ENCODE assay signal across 12 cellular contexts in the genomic region with DNA sequence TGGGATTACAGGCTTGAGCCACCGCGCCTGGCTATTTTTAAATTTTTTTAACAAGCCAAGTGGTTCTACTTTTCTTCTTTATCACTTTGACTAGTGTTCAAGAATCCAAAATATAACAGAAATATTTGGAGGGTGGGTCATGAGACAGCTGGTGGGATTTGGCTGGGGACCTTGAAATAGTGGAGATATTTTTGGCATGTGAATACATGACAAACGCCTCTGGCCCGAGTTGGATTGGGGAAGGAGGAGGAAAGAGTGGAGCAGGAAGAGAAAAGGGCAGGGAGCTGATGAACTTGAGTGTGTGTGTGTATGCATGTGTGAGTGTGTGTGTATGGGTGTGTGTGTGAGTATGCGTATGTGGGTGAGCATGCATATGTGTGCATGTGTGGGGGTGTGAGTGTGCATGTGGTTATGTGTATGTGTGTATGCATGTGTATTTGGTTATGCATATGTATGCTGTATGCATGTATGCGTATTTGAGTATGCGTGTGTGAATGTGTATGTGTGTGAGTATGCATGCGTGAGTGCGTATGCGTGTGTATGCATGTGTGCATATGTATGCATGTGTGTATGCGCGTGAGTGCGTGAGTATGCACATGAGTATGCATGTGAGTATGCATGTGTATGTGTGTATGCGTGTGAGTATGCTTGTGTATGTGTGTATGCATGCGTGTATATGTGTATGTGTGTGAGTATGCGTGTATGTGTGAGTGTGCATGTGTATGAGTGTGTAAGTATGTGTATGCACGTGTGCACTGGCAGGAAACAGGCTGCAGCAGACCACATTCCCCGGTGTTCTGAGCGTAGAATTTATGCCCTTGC. TPM values are rescaled to one million over a fixed set of nuclear protein-coding genes. Genes with fewer than 3 reads are reported as not detected.
DNase-seq lines count a peak whose midpoint lies in the region; ATAC-seq and TF ChIP-seq lines count a peak whose summit lies in the region.
"Had no signal": no experiment of that assay in that cellular context is flagged by ENCODE, and none has a peak within 500 bp of the region (broad histone marks: within the 10 kb centered on the region; RNA-seq: fewer than 3 reads in every experiment).

No MANE protein-coding gene starts in this region.

- H3K9me3 ChIP-seq in ascending aorta (no peaks in the 10 kb centered on the region), thoracic aorta (no peaks in the 10 kb centered on the region)

- no peaks in the 10 kb centered on the region for H3K27me3 Mint-ChIP-seq in activated T-cell treated with anti-CD3 and anti-CD28 coated beads, Interleukin-2, amount 50 U/mL, for 72 hours (ENCODE audit: low read depth)
- peaks cover 2 to 10% (median 4%) of the 10 kb centered on the region in 3 donors for H3K27me3 Mint-ChIP-seq in immature natural killer cell (ENCODE audit: low read depth in 3 of 3)

- H3K27ac Mint-ChIP-seq in activated T-cell treated with anti-CD3 and anti-CD28 coated beads, Interleukin-2, amount 50 U/mL, for 72 hours = peak overlapping the region; percentile 66
- peak overlapping the region; percentile 5 to 79 (median 34) for H3K27ac Mint-ChIP-seq in immature natural killer cell

- H3K36me3 ChIP-seq in ascending aorta (peaks cover 52 to 81% of the 10 kb centered on the region in 2 donors), thoracic aorta (peaks cover 54% of the 10 kb centered on the region)

- no peak overlapping the region for H3K4me3 ChIP-seq in ascending aorta
- no peak overlapping the region for H3K4me3 ChIP-seq in thoracic aorta

- peaks cover 0 to 18% of the 10 kb centered on the region in 2 donors for H3K4me1 ChIP-seq in ascending aorta
- peaks cover 10 to 31% of the 10 kb centered on the region in 2 donors for H3K4me1 ChIP-seq in thoracic aorta (ENCODE audit: control insufficient read depth in 1 of 2, low read depth in 2 of 2)

- H3K9me3 Mint-ChIP-seq in activated T-cell treated with anti-CD3 and anti-CD28 coated beads, Interleukin-2, amount 50 U/mL, for 72 hours = no peaks in the 10 kb centered on the region
- no peaks in the 10 kb centered on the region for H3K9me3 Mint-ChIP-seq in immature natural killer cell

- H3K36me3 Mint-ChIP-seq in activated T-cell treated with anti-CD3 and anti-CD28 coated beads, Interleukin-2, amount 50 U/mL, for 72 hours (ENCODE audit: insufficient read depth in 2 of 2) = peaks cover 13 to 43% of the 10 kb centered on the region in 2 donors
- H3K36me3 Mint-ChIP-seq in immature natural killer cell = peaks cover 35 to 59% (median 41%) of the 10 kb centered on the region in 3 donors

- intact Hi-C loops in ascending aorta (cut with DNase I) = no loop called here

- H3K4me3 Mint-ChIP-seq in activated T-cell treated with anti-CD3 and anti-CD28 coated beads, Interleukin-2, amount 50 U/mL, for 72 hours = no peak overlapping the region
- peak overlapping the region in 1 of 5 donors; percentile 19 for H3K4me3 Mint-ChIP-seq in immature natural killer cell

- H3K27ac ChIP-seq in ascending aorta = peak overlapping the region; percentile 47 to 56
- H3K27ac ChIP-seq in thoracic aorta = peak overlapping the region; percentile 31 to 36

- DNase-seq in activated T-cell treated with anti-CD3 and anti-CD28 coated beads, Interleukin-2, amount 50 U/mL, for 72 hours = no peak
- no peak for DNase-seq in activated T-cell treated with anti-CD3 and anti-CD28 coated beads, Interleukin-2, amount 50 U/mL, for 48 hours
- DNase-seq in ascending aorta (ENCODE audit: low spot score in 2 of 2) = no peak
- no peak for DNase-seq in immature natural killer cell
- no peak for DNase-seq in thoracic aorta (ENCODE audit: low spot score)
- no peak for DNase-seq in ecto neural progenitor cell (ENCODE audit: low spot score)
- DNase-seq in NAMALWA (ENCODE audit: low spot score) = no peak
- DNase-seq: ACHN; activated effector memory CD4-positive, alpha-beta T cell treated with Interleukin-2 at 50 U/mL for 16 hours; NCI-H69 had no signal

- TF ChIP-seq CTCF in ascending aorta (IDR thresholded peaks at IDR 0.05) (no peak), thoracic aorta (IDR thresholded peaks at IDR 0.05) (no peak)

- H3K4me1 Mint-ChIP-seq in activated T-cell treated with anti-CD3 and anti-CD28 coated beads, Interleukin-2, amount 50 U/mL, for 72 hours (ENCODE audit: low read depth) = peaks cover 65% of the 10 kb centered on the region
- peaks cover 84 to 91% of the 10 kb centered on the region in 2 donors for H3K4me1 Mint-ChIP-seq in immature natural killer cell

- H3K27me3 ChIP-seq in ascending aorta (no peaks in the 10 kb centered on the region), thoracic aorta (replicated peaks; ENCODE audit: insufficient read depth) (no peaks in the 10 kb centered on the region)

- no peak for ATAC-seq in activated T-cell treated with anti-CD3 and anti-CD28 coated beads, Interleukin-2, amount 50 U/mL, for 72 hours (replicated peaks in 1 of 2)
- ATAC-seq in thoracic aorta (ENCODE audit: insufficient number of reproducible peaks, low FRiP score, low read depth) (peak; percentile 81), GM18870 (IDR thresholded peaks at IDR 0.05; ENCODE audit: unreplicated experiment) (no peak)
- ATAC-seq: left lobe of liver had no signal

RNA-seq across cellular contexts. Expression of a gene that starts 49.6 kb away (rescaled TPM):
- 10 to 100 TPM; 30.0 to 34.9 TPM for total RNA-seq in activated T-cell treated with anti-CD3 and anti-CD28 coated beads, Interleukin-2, amount 50 U/mL, for 72 hours
- total RNA-seq in ascending aorta = 33.8 TPM
- 10 to 100 TPM; 31.4 to 49.3 (median 42.0) TPM for polyA plus RNA-seq in immature natural killer cell
- total RNA-seq in thoracic aorta = 10 to 100 TPM; 23.7 to 63.8 TPM
